23 cellular contexts compared by ENCODE assay signal in genomic region chr6:18350728-18351127, GRCh38. TPM values are rescaled to one million over a fixed set of nuclear protein-coding genes. Genes with fewer than 3 reads are reported as not detected.
DNase-seq lines count a peak whose midpoint lies in the region; ATAC-seq and TF ChIP-seq lines count a peak whose summit lies in the region.
"Had no signal": no experiment of that assay in that cellular context is flagged by ENCODE, and none has a peak within 500 bp of the region (broad histone marks: within the 10 kb centered on the region; RNA-seq: fewer than 3 reads in every experiment).

No MANE protein-coding gene starts in this region.

- peak overlapping the region; percentile 55 for H3K4me2 ChIP-seq in OCI-LY3 (ENCODE audit: low read length)
- H3K4me2 ChIP-seq: GM23338 had no signal

- no peak for TF ChIP-seq CTCF in OCI-LY3 (IDR thresholded peaks at IDR 0.05; ENCODE audit: low read depth, low read length)
- no peak for TF ChIP-seq CTCF in nephron progenitor cell (IDR thresholded peaks at IDR 0.05)

- DNase-seq in KBM-7 (peak; percentile 19), epithelial cell of prostate (ENCODE audit: low read depth, low spot score) (no peak), DMS53 treated with DMSO at 0.1 percent for 48 hours (lab: John Stamatoyannopoulos, UW; ENCODE audit: unreplicated experiment) (no peak), nephron progenitor cell (no peak)
- DNase-seq in stimulated activated naive B cell treated with anti-CD40 and anti-IgM and Interleukin-4, amounts not matched to agents 10 μg/mL and 1 μg/mL and 100 μg/mL, for 72 hours: no peak
- no peak for DNase-seq in activated T-cell treated with anti-CD3 and anti-CD28 coated beads, Interleukin-2, amount 50 U/mL, for 72 hours
- DNase-seq: activated CD4-positive, alpha-beta T cell treated with anti-CD3 and anti-CD28 coated beads for 48 hours; activated naive CD4-positive, alpha-beta T cell treated with Interleukin-2 at 50 U/mL for 16 hours; activated T-cell treated with anti-CD3 and anti-CD28 coated beads, Interleukin-2, amount 50 U/mL, for 4 hours; adrenal gland; CD8-positive, alpha-beta memory T cell; glutamatergic neuron; kidney; NCI-H1105 treated with DMSO at 0.1 percent for 48 hours; NCI-H446 treated with DMSO at 0.1 percent for 48 hours; Peyer's patch had no signal

- peaks cover 20 to 23% of the 10 kb centered on the region in 2 donors for H3K4me1 Mint-ChIP-seq in stimulated activated naive B cell treated with anti-CD40 and anti-IgM and Interleukin-4, amounts not matched to agents 10 μg/mL and 1 μg/mL and 100 μg/mL, for 72 hours
- H3K4me1 Mint-ChIP-seq in activated T-cell treated with anti-CD3 and anti-CD28 coated beads, Interleukin-2, amount 50 U/mL, for 72 hours (ENCODE audit: low read depth): no peaks in the 10 kb centered on the region
- no peaks in the 10 kb centered on the region for H3K4me1 Mint-ChIP-seq in nephron progenitor cell
- H3K4me1 Mint-ChIP-seq: CD8-positive, alpha-beta memory T cell; GM23338 had no signal

- peak; percentile 79 to 84 for ATAC-seq in stimulated activated naive B cell treated with anti-CD40 and anti-IgM and Interleukin-4, amounts not matched to agents 10 μg/mL and 1 μg/mL and 100 μg/mL, for 72 hours (replicated peaks)
- no peak for ATAC-seq in activated T-cell treated with anti-CD3 and anti-CD28 coated beads, Interleukin-2, amount 50 U/mL, for 72 hours (replicated peaks in 1 of 2)
- ATAC-seq: activated T-cell treated with anti-CD3 and anti-CD28 coated beads, Interleukin-2, amount 50 U/mL, for 4 hours; GM23338 had no signal

- in situ Hi-C loops in KBM-7 (cut with MboI; ENCODE audit: low pct_unique_long_range_greater_than_20kb, low sequenced_read_pairs): no loop called here

- no peaks in the 10 kb centered on the region for H3K27me3 Mint-ChIP-seq in stimulated activated naive B cell treated with anti-CD40 and anti-IgM and Interleukin-4, amounts not matched to agents 10 μg/mL and 1 μg/mL and 100 μg/mL, for 72 hours
- H3K27me3 Mint-ChIP-seq in activated T-cell treated with anti-CD3 and anti-CD28 coated beads, Interleukin-2, amount 50 U/mL, for 72 hours (ENCODE audit: low read depth): peaks cover 41% of the 10 kb centered on the region
- peaks cover 11% of the 10 kb centered on the region for H3K27me3 Mint-ChIP-seq in nephron progenitor cell (ENCODE audit: low read depth, poor library complexity)

- H3K4me1 ChIP-seq in OCI-LY3 (ENCODE audit: low read length): peaks cover 79% of the 10 kb centered on the region
- H3K4me1 ChIP-seq: adrenal gland, Peyer's patch had no signal

- H3K27ac Mint-ChIP-seq in stimulated activated naive B cell treated with anti-CD40 and anti-IgM and Interleukin-4, amounts not matched to agents 10 μg/mL and 1 μg/mL and 100 μg/mL, for 72 hours: peak overlapping the region; percentile 20
- H3K27ac Mint-ChIP-seq in activated T-cell treated with anti-CD3 and anti-CD28 coated beads, Interleukin-2, amount 50 U/mL, for 72 hours: no peak overlapping the region
- no peak overlapping the region for H3K27ac Mint-ChIP-seq in nephron progenitor cell
- H3K27ac Mint-ChIP-seq: CD8-positive, alpha-beta memory T cell; GM23338 had no signal

- H3K27ac ChIP-seq in OCI-LY3 (ENCODE audit: low read length) (peak overlapping the region; percentile 99), epithelial cell of prostate (peak overlapping the region; percentile 30)
- H3K27ac ChIP-seq: adrenal gland, coronary artery, lower lobe of right lung, neutrophil, Peyer's patch, SJSA1 had no signal

- H3K9me3 ChIP-seq in OCI-LY3 (ENCODE audit: insufficient read depth, low read length): no peaks in the 10 kb centered on the region
- H3K9me3 ChIP-seq: adrenal gland, lower lobe of right lung, neutrophil, Peyer's patch, SJSA1 had no signal

- H3K9me3 Mint-ChIP-seq in stimulated activated naive B cell treated with anti-CD40 and anti-IgM and Interleukin-4, amounts not matched to agents 10 μg/mL and 1 μg/mL and 100 μg/mL, for 72 hours: peaks cover 0 to 3% of the 10 kb centered on the region in 2 donors
- no peaks in the 10 kb centered on the region for H3K9me3 Mint-ChIP-seq in activated T-cell treated with anti-CD3 and anti-CD28 coated beads, Interleukin-2, amount 50 U/mL, for 72 hours
- no peaks in the 10 kb centered on the region for H3K9me3 Mint-ChIP-seq in nephron progenitor cell
- H3K9me3 Mint-ChIP-seq: activated T-cell treated with anti-CD3 and anti-CD28 coated beads, Interleukin-2, amount 50 U/mL, for 4 hours; GM23338 had no signal

- peak overlapping the region; percentile 63 for H3K9ac ChIP-seq in OCI-LY3 (ENCODE audit: low read length)

- peaks cover 13% of the 10 kb centered on the region; the same call in 1 of the 2 replicates for H3K79me2 ChIP-seq in OCI-LY3 (ENCODE audit: low read length)

- no peaks in the 10 kb centered on the region for H4K20me1 ChIP-seq in OCI-LY3 (ENCODE audit: insufficient read depth, low read length)

- H3K36me3 ChIP-seq in OCI-LY3 (replicated peaks; ENCODE audit: low read depth, low read length): no peaks in the 10 kb centered on the region
- H3K36me3 ChIP-seq: adrenal gland, lower lobe of right lung, neutrophil, Peyer's patch, SJSA1 had no signal

- no peak overlapping the region for H3K4me3 Mint-ChIP-seq in stimulated activated naive B cell treated with anti-CD40 and anti-IgM and Interleukin-4, amounts not matched to agents 10 μg/mL and 1 μg/mL and 100 μg/mL, for 72 hours
- H3K4me3 Mint-ChIP-seq in activated T-cell treated with anti-CD3 and anti-CD28 coated beads, Interleukin-2, amount 50 U/mL, for 72 hours: no peak overlapping the region
- H3K4me3 Mint-ChIP-seq in nephron progenitor cell: no peak overlapping the region
- H3K4me3 Mint-ChIP-seq: activated T-cell treated with anti-CD3 and anti-CD28 coated beads, Interleukin-2, amount 50 U/mL, for 4 hours; CD8-positive, alpha-beta memory T cell; GM23338 had no signal

- 0 out of 2 replicates have a peak overlapping the region, but pooled peaks have one; percentile 10 for H3K4me3 ChIP-seq in OCI-LY3 (ENCODE audit: low read length)
- H3K4me3 ChIP-seq: adrenal gland, coronary artery, GM23338, lower lobe of right lung, Peyer's patch, SJSA1 had no signal

- no peak overlapping the region for H2AFZ ChIP-seq in OCI-LY3 (ENCODE audit: low read depth, low read length)

- H3K36me3 Mint-ChIP-seq in stimulated activated naive B cell treated with anti-CD40 and anti-IgM and Interleukin-4, amounts not matched to agents 10 μg/mL and 1 μg/mL and 100 μg/mL, for 72 hours: peaks cover 0 to 3% of the 10 kb centered on the region in 2 donors
- H3K36me3 Mint-ChIP-seq in activated T-cell treated with anti-CD3 and anti-CD28 coated beads, Interleukin-2, amount 50 U/mL, for 72 hours (ENCODE audit: insufficient read depth in 2 of 2): no peaks in the 10 kb centered on the region
- no peaks in the 10 kb centered on the region for H3K36me3 Mint-ChIP-seq in nephron progenitor cell (ENCODE audit: low read depth)
- H3K36me3 Mint-ChIP-seq: CD8-positive, alpha-beta memory T cell had no signal

- no peaks in the 10 kb centered on the region for H3K27me3 ChIP-seq in OCI-LY3 (ENCODE audit: low read depth, low read length)
- H3K27me3 ChIP-seq: adrenal gland, neutrophil, Peyer's patch, SJSA1 had no signal

RNA-seq across cellular contexts. Expression of gene RNF144B, which starts 36.4 kb away (rescaled TPM):
- 10 to 100 TPM in 1 of 2 donors, 1 to 10 TPM in 1; 9.4 to 11.9 TPM for total RNA-seq in activated T-cell treated with anti-CD3 and anti-CD28 coated beads, Interleukin-2, amount 50 U/mL, for 72 hours
- total RNA-seq: G401 had no signal

Comparison
In these comparisons a context has a peak if more than half of its experiments do, and no peak if none do; other contexts are left out.
1. ATAC-seq: peak in stimulated activated naive B cell treated with anti-CD40 and anti-IgM and Interleukin-4, amounts not matched to agents 10 μg/mL and 1 μg/mL and 100 μg/mL, for 72 hours (2 of 2); none in activated T-cell treated with anti-CD3 and anti-CD28 coated beads, Interleukin-2, amount 50 U/mL, for 72 hours (0 of 2).